ENCODE assay signal across 24 cellular contexts in genomic region chr15:74656935-74657535, GRCh38. TPM values are rescaled to one million over a fixed set of nuclear protein-coding genes. Genes with fewer than 3 reads are reported as not detected.
DNase-seq lines count a peak whose midpoint lies in the region; ATAC-seq and TF ChIP-seq lines count a peak whose summit lies in the region.
"Had no signal": no experiment of that assay in that cellular context is flagged by ENCODE, and none has a peak within 500 bp of the region (broad histone marks: within the 10 kb centered on the region; RNA-seq: fewer than 3 reads in every experiment).

No MANE protein-coding gene starts in this region.

- no peak overlapping the region for H3K27ac ChIP-seq in upper lobe of right lung
- H3K27ac ChIP-seq: breast epithelium, hepatocyte, suprapubic skin had no signal

- H3K27me3 ChIP-seq in upper lobe of right lung = no peaks in the 10 kb centered on the region
- H3K27me3 ChIP-seq: breast epithelium, hepatocyte, suprapubic skin had no signal

- H3K27me3 Mint-ChIP-seq in activated T-helper 17 cell treated with anti-CD3 and anti-CD28 coated beads, Interleukin-2, amount 50 U/mL, for 72 hours = no peaks in the 10 kb centered on the region
- H3K27me3 Mint-ChIP-seq: activated B cell treated with CpG ODN at 0.5 μM for 24 hours; CD4-positive, alpha-beta T cell; IgD-negative memory B cell had no signal

- peak overlapping the region; percentile 12 for H3K27ac Mint-ChIP-seq in activated T-helper 17 cell treated with anti-CD3 and anti-CD28 coated beads, Interleukin-2, amount 50 U/mL, for 72 hours
- H3K27ac Mint-ChIP-seq: activated B cell treated with CpG ODN at 0.5 μM for 24 hours; CD4-positive, alpha-beta T cell; IgD-negative memory B cell had no signal

- ATAC-seq in Right ventricle myocardium inferior (peak; percentile 22), Right ventricle myocardium superior (ENCODE audit: poor library complexity) (no peak), upper lobe of right lung (peak; percentile 22), GM18520 (IDR thresholded peaks at IDR 0.05; ENCODE audit: unreplicated experiment) (no peak), HG02973 (IDR thresholded peaks at IDR 0.05; ENCODE audit: unreplicated experiment) (no peak)
- no peak for ATAC-seq in activated T-helper 17 cell treated with anti-CD3 and anti-CD28 coated beads, Interleukin-2, amount 50 U/mL, for 72 hours (replicated peaks)
- ATAC-seq: Panc1, right cardiac atrium had no signal

- no peaks in the 10 kb centered on the region for H3K9me3 ChIP-seq in upper lobe of right lung
- H3K9me3 ChIP-seq: breast epithelium, suprapubic skin had no signal

- no peaks in the 10 kb centered on the region for H3K9me3 Mint-ChIP-seq in activated T-helper 17 cell treated with anti-CD3 and anti-CD28 coated beads, Interleukin-2, amount 50 U/mL, for 72 hours
- H3K9me3 Mint-ChIP-seq: activated B cell treated with CpG ODN at 0.5 μM for 24 hours; CD4-positive, alpha-beta T cell had no signal

- H3K4me3 ChIP-seq in upper lobe of right lung = no peak overlapping the region
- H3K4me3 ChIP-seq: breast epithelium, GM23248, hepatocyte, suprapubic skin had no signal

- H3K4me3 Mint-ChIP-seq in activated T-helper 17 cell treated with anti-CD3 and anti-CD28 coated beads, Interleukin-2, amount 50 U/mL, for 72 hours = no peak overlapping the region
- H3K4me3 Mint-ChIP-seq: activated B cell treated with CpG ODN at 0.5 μM for 24 hours; CD4-positive, alpha-beta T cell; IgD-negative memory B cell had no signal

- DNase-seq in Right ventricle myocardium inferior (ENCODE audit: missing footprints) (no peak), Right ventricle myocardium superior (no peak), medulla oblongata (ENCODE audit: extremely low spot score) (peak; percentile 49), upper lobe of right lung (no peak), A172 (ENCODE audit: low spot score) (no peak)
- DNase-seq: activated B cell treated with CpG ODN at 0.5 μM for 24 hours; CD4-positive, alpha-beta T cell; DMS153; GDM1; MM.1S; NCI-H1436; NCI-H82; occipital lobe; right cardiac atrium; stimulated activated CD4-positive, alpha-beta T cell treated with anti-CD3 and anti-CD28 coated beads, Interleukin-15, amount 100 ng/mL, for 24 hours had no signal

- H3K4me1 ChIP-seq in upper lobe of right lung = peaks cover 31% of the 10 kb centered on the region
- H3K4me1 ChIP-seq: breast epithelium had no signal

- H3K36me3 Mint-ChIP-seq in activated T-helper 17 cell treated with anti-CD3 and anti-CD28 coated beads, Interleukin-2, amount 50 U/mL, for 72 hours (ENCODE audit: low read depth) = peaks cover 37% of the 10 kb centered on the region

- H3K36me3 ChIP-seq in upper lobe of right lung = no peaks in the 10 kb centered on the region
- H3K36me3 ChIP-seq: breast epithelium had no signal

- TF ChIP-seq CTCF in upper lobe of right lung (IDR thresholded peaks at IDR 0.05) = no peak

- intact Hi-C loops in Right ventricle myocardium inferior (cut with DNase I) = loop anchor here (5.0 to 10.0 kb wide), 2 partner anchors 40 to 68 kb away; partner anchors contain the start of genes CYP1A1 and EDC3
- intact Hi-C loops in Right ventricle myocardium superior (cut with DNase I) = no loop called here
- intact Hi-C loops in upper lobe of right lung (cut with DNase I) = no loop called here

- peaks cover 11% of the 10 kb centered on the region for H3K4me1 Mint-ChIP-seq in activated T-helper 17 cell treated with anti-CD3 and anti-CD28 coated beads, Interleukin-2, amount 50 U/mL, for 72 hours

RNA-seq across cellular contexts. Expression of gene EDC3, which starts 38.8 kb away (rescaled TPM):
- total RNA-seq in Right ventricle myocardium inferior (13.5 TPM), Right ventricle myocardium superior (14.4 TPM), upper lobe of right lung (31.5 TPM)
- total RNA-seq in activated T-helper 17 cell treated with anti-CD3 and anti-CD28 coated beads, Interleukin-2, amount 50 U/mL, for 72 hours = 10 to 100 TPM; 47.9 to 56.0 TPM
- total RNA-seq in A172 (2014; rRNA removed; shearing (Covaris generic)) = 5.8 and 7.1 TPM in 2 replicates

RNA-seq across cellular contexts. Expression of gene CLK3, which starts 41.4 kb away (rescaled TPM):
- 47.3 TPM for total RNA-seq in Right ventricle myocardium inferior
- 44.0 TPM for total RNA-seq in Right ventricle myocardium superior
- total RNA-seq in activated T-helper 17 cell treated with anti-CD3 and anti-CD28 coated beads, Interleukin-2, amount 50 U/mL, for 72 hours = 100 to 1,000 TPM; 117 to 179 TPM
- 72.9 TPM for total RNA-seq in upper lobe of right lung
- 31.9 and 40.0 TPM in 2 replicates for total RNA-seq in A172 (2014; rRNA removed; shearing (Covaris generic))

Comparison
In these comparisons a context has a peak if more than half of its experiments do, and no peak if none do; other contexts are left out.
1. ATAC-seq: peak in Right ventricle myocardium inferior (single experiment) and upper lobe of right lung (single experiment); none in Right ventricle myocardium superior (single experiment), activated T-helper 17 cell treated with anti-CD3 and anti-CD28 coated beads, Interleukin-2, amount 50 U/mL, for 72 hours (single experiment), GM18520 (single experiment) and HG02973 (single experiment).